In the genomic region with DNA sequence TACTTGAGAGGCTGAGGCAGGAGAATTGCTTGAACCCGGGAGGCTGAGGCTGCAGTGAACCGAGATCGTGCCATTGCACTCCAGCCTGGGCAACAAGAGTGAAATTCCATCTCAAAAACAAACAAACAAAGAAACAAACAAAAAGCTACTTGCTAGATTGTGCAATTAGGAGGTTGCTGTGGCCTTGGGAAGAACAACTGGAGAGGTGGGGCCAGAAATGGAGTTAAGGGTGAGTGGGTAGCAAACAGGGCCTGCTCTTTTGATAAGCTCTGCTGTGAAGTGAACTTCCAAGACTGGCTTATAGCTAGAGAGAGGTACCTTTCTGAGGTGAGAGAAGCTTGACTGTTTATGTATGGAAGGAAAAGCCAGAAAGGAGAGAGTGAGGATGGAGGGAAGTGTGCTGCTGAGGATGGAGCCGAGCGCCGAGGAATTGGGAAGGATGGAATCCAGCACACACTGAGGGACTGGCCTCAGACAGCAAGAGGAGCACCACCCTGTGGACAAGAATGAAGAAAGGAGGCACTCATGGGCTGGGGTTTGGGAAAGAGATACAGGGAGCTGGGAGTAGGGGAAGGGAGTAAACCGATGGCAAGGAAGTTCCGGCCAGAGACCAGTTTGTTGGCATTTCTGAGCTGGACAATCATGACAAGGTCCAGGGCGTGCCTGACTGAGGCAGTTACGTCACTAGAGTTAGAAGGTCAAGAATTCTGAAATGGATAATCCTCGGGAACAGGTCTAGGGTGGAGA, we compare ENCODE assay signal across 1 cellular context.
TF ChIP-seq lines count a peak whose summit lies in the region.

No MANE protein-coding gene starts in this region.

TF ChIP-seq in GM23338, 12 proteins besides CTCF, POLR2A, EP300 and RAD21 (continued from another document):
- TF ChIP-seq, protein P1, sequence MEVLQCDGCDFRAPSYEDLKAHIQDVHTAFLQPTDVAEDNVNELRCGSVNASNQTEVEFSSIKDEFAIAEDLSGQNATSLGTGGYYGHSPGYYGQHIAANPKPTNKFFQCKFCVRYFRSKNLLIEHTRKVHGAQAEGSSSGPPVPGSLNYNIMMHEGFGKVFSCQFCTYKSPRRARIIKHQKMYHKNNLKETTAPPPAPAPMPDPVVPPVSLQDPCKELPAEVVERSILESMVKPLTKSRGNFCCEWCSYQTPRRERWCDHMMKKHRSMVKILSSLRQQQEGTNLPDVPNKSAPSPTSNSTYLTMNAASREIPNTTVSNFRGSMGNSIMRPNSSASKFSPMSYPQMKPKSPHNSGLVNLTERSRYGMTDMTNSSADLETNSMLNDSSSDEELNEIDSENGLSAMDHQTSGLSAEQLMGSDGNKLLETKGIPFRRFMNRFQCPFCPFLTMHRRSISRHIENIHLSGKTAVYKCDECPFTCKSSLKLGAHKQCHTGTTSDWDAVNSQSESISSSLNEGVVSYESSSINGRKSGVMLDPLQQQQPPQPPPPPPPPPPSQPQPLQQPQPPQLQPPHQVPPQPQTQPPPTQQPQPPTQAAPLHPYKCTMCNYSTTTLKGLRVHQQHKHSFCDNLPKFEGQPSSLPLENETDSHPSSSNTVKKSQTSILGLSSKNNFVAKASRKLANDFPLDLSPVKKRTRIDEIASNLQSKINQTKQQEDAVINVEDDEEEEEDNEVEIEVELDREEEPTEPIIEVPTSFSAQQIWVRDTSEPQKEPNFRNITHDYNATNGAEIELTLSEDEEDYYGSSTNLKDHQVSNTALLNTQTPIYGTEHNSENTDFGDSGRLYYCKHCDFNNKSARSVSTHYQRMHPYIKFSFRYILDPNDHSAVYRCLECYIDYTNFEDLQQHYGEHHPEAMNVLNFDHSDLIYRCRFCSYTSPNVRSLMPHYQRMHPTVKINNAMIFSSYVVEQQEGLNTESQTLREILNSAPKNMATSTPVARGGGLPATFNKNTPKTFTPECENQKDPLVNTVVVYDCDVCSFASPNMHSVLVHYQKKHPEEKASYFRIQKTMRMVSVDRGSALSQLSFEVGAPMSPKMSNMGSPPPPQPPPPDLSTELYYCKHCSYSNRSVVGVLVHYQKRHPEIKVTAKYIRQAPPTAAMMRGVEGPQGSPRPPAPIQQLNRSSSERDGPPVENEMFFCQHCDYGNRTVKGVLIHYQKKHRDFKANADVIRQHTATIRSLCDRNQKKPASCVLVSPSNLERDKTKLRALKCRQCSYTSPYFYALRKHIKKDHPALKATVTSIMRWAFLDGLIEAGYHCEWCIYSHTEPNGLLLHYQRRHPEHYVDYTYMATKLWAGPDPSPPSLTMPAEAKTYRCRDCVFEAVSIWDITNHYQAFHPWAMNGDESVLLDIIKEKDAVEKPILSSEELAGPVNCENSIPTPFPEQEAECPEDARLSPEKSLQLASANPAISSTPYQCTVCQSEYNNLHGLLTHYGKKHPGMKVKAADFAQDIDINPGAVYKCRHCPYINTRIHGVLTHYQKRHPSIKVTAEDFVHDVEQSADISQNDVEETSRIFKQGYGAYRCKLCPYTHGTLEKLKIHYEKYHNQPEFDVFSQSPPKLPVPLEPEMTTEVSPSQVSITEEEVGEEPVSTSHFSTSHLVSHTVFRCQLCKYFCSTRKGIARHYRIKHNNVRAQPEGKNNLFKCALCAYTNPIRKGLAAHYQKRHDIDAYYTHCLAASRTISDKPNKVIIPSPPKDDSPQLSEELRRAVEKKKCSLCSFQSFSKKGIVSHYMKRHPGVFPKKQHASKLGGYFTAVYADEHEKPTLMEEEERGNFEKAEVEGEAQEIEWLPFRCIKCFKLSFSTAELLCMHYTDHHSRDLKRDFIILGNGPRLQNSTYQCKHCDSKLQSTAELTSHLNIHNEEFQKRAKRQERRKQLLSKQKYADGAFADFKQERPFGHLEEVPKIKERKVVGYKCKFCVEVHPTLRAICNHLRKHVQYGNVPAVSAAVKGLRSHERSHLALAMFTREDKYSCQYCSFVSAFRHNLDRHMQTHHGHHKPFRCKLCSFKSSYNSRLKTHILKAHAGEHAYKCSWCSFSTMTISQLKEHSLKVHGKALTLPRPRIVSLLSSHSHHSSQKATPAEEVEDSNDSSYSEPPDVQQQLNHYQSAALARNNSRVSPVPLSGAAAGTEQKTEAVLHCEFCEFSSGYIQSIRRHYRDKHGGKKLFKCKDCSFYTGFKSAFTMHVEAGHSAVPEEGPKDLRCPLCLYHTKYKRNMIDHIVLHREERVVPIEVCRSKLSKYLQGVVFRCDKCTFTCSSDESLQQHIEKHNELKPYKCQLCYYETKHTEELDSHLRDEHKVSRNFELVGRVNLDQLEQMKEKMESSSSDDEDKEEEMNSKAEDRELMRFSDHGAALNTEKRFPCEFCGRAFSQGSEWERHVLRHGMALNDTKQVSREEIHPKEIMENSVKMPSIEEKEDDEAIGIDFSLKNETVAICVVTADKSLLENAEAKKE (CRISPR knock-in tag; IDR thresholded peaks at IDR 0.05) = no peak
- TF ChIP-seq JUNB (IDR thresholded peaks at IDR 0.05; ENCODE audit: unreplicated experiment) (no peak), EZH2phosphoT487 (IDR thresholded peaks at IDR 0.05; ENCODE audit: unreplicated experiment) (no peak), ZNF331 (CRISPR knock-in tag; IDR thresholded peaks at IDR 0.05; ENCODE audit: low read depth) (no peak), CREB1 (CRISPR knock-in tag; IDR thresholded peaks at IDR 0.05; ENCODE audit: low read depth) (no peak), EZH2 (IDR thresholded peaks at IDR 0.05; ENCODE audit: low read depth, unreplicated experiment) (no peak), NANOG (IDR thresholded peaks at IDR 0.05; ENCODE audit: borderline replicate concordance) (no peak), POLR2AphosphoS5 (IDR thresholded peaks at IDR 0.05; ENCODE audit: low read depth) (no peak), ZNF114 (CRISPR knock-in tag; IDR thresholded peaks at IDR 0.05) (no peak)
- TF ChIP-seq, protein P2, sequence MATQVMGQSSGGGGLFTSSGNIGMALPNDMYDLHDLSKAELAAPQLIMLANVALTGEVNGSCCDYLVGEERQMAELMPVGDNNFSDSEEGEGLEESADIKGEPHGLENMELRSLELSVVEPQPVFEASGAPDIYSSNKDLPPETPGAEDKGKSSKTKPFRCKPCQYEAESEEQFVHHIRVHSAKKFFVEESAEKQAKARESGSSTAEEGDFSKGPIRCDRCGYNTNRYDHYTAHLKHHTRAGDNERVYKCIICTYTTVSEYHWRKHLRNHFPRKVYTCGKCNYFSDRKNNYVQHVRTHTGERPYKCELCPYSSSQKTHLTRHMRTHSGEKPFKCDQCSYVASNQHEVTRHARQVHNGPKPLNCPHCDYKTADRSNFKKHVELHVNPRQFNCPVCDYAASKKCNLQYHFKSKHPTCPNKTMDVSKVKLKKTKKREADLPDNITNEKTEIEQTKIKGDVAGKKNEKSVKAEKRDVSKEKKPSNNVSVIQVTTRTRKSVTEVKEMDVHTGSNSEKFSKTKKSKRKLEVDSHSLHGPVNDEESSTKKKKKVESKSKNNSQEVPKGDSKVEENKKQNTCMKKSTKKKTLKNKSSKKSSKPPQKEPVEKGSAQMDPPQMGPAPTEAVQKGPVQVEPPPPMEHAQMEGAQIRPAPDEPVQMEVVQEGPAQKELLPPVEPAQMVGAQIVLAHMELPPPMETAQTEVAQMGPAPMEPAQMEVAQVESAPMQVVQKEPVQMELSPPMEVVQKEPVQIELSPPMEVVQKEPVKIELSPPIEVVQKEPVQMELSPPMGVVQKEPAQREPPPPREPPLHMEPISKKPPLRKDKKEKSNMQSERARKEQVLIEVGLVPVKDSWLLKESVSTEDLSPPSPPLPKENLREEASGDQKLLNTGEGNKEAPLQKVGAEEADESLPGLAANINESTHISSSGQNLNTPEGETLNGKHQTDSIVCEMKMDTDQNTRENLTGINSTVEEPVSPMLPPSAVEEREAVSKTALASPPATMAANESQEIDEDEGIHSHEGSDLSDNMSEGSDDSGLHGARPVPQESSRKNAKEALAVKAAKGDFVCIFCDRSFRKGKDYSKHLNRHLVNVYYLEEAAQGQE (IDR thresholded peaks at IDR 0.05; ENCODE audit: unreplicated experiment) = no peak
- TF ChIP-seq, protein P3, sequence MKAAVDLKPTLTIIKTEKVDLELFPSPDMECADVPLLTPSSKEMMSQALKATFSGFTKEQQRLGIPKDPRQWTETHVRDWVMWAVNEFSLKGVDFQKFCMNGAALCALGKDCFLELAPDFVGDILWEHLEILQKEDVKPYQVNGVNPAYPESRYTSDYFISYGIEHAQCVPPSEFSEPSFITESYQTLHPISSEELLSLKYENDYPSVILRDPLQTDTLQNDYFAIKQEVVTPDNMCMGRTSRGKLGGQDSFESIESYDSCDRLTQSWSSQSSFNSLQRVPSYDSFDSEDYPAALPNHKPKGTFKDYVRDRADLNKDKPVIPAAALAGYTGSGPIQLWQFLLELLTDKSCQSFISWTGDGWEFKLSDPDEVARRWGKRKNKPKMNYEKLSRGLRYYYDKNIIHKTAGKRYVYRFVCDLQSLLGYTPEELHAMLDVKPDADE (IDR thresholded peaks at IDR 0.05) = no peak
